Comparison of ENCODE assay signal across 19 cellular contexts in genomic region chr11:1744137-1744878, GRCh38. TPM values are rescaled to one million over a fixed set of nuclear protein-coding genes. Genes with fewer than 3 reads are reported as not detected.
DNase-seq lines count a peak whose midpoint lies in the region; ATAC-seq and TF ChIP-seq lines count a peak whose summit lies in the region.
"Had no signal": no experiment of that assay in that cellular context is flagged by ENCODE, and none has a peak within 500 bp of the region (broad histone marks: within the 10 kb centered on the region; RNA-seq: fewer than 3 reads in every experiment).

No MANE protein-coding gene starts in this region.

- no peak overlapping the region for H3K27ac Mint-ChIP-seq in activated CD8-positive, alpha-beta memory T cell treated with anti-CD3 and anti-CD28 coated beads, Interleukin-2, amount 10 ng/mL, durations not matched to agents 7 days and 5 days
- H3K27ac Mint-ChIP-seq: GM23338; stimulated activated effector memory CD8-positive, alpha-beta T cell treated with anti-CD3 and anti-CD28 coated beads, Interleukin-12 subunit alpha, Interleukin-12 subunit beta, amount 100 ng/mL, for 72 hours had no signal

- ATAC-seq in activated CD8-positive, alpha-beta memory T cell treated with anti-CD3 and anti-CD28 coated beads, Interleukin-2, amount 10 ng/mL, durations not matched to agents 7 days and 5 days = no peak
- no peak for ATAC-seq in upper lobe of right lung
- ATAC-seq: GM23338; left colon; stimulated activated effector memory CD8-positive, alpha-beta T cell treated with anti-CD3 and anti-CD28 coated beads, Interleukin-12 subunit alpha, Interleukin-12 subunit beta, amount 100 ng/mL, for 72 hours had no signal

- CTCF ChIA-PET in activated CD8-positive, alpha-beta memory T cell treated with anti-CD3 and anti-CD28 coated beads, Interleukin-2, amount 10 ng/mL, durations not matched to agents 7 days and 5 days (lab: Charles Lee) = interaction anchor here (1.5 to 1.6 kb wide), 2 partner anchors 13 to 50 kb away, joined by 4 read pairs; no protein-coding TSS in a partner anchor

- H3K36me3 Mint-ChIP-seq in activated CD8-positive, alpha-beta memory T cell treated with anti-CD3 and anti-CD28 coated beads, Interleukin-2, amount 10 ng/mL, durations not matched to agents 7 days and 5 days = peaks cover 2% of the 10 kb centered on the region
- H3K36me3 Mint-ChIP-seq: brain had no signal

- H3K4me3 ChIP-seq in fibroblast of mammary gland (ENCODE audit: control insufficient read depth, low read depth, low read length) (no peak overlapping the region), upper lobe of right lung (no peak overlapping the region)
- H3K4me3 ChIP-seq: GM23338 had no signal

- no peaks in the 10 kb centered on the region for H3K4me1 ChIP-seq in upper lobe of right lung

- peak; percentile 45 for DNase-seq in activated CD8-positive, alpha-beta memory T cell treated with anti-CD3 and anti-CD28 coated beads for 24 hours
- no peak for DNase-seq in activated CD8-positive, alpha-beta memory T cell treated with anti-CD3 and anti-CD28 coated beads, Interleukin-2, amount 10 ng/mL, durations not matched to agents 7 days and 5 days
- DNase-seq in fibroblast of mammary gland (ENCODE audit: low read depth) = peak; percentile 54
- DNase-seq in mesenteric fat pad (ENCODE audit: low spot score) = peak; percentile 86
- DNase-seq in upper lobe of right lung = peak; percentile 62
- DNase-seq in NCI-H82 treated with DMSO at 0.1 percent for 48 hours (lab: John Stamatoyannopoulos, UW; ENCODE audit: unreplicated experiment) = no peak
- no peak for DNase-seq in ACHN
- DNase-seq in NCI-H446 (lab: John Stamatoyannopoulos, UW) = no peak
- DNase-seq: activated CD4-positive, alpha-beta T cell treated with anti-CD3 and anti-CD28 coated beads for 1 hour; left colon; NCI-H1694; NCI-H446 treated with DMSO at 0.1 percent for 48 hours; stimulated activated CD4-positive, alpha-beta T cell treated with anti-CD3 and anti-CD28 coated beads, Interleukin-4, amount 100 ng/mL, for 4 hours had no signal

- TF ChIP-seq CTCF in fibroblast of mammary gland (conservative IDR thresholded peaks at IDR 0.05; ENCODE audit: control insufficient read depth, insufficient read depth, low read depth, low read length) (no peak), upper lobe of right lung (IDR thresholded peaks at IDR 0.05) (no peak)

- H3K27me3 ChIP-seq in upper lobe of right lung = peaks cover 8% of the 10 kb centered on the region

- intact Hi-C loops in upper lobe of right lung (cut with DNase I) = no loop called here

- H3K9me3 ChIP-seq in upper lobe of right lung = no peaks in the 10 kb centered on the region

- in situ Hi-C loops in ACHN (cut with HindIII; ENCODE audit: low pct_ligation_motif_present, low pct_unique_long_range_greater_than_20kb, low sequenced_read_pairs) = no loop called here

- H3K36me3 ChIP-seq in upper lobe of right lung = no peaks in the 10 kb centered on the region

- H3K9me3 Mint-ChIP-seq in activated CD8-positive, alpha-beta memory T cell treated with anti-CD3 and anti-CD28 coated beads, Interleukin-2, amount 10 ng/mL, durations not matched to agents 7 days and 5 days (ENCODE audit: low read depth) = peaks cover 8% of the 10 kb centered on the region

- H3K27ac ChIP-seq in upper lobe of right lung = no peak overlapping the region

- peaks cover 19% of the 10 kb centered on the region for H3K27me3 Mint-ChIP-seq in activated CD8-positive, alpha-beta memory T cell treated with anti-CD3 and anti-CD28 coated beads, Interleukin-2, amount 10 ng/mL, durations not matched to agents 7 days and 5 days

- H3K4me3 Mint-ChIP-seq in activated CD8-positive, alpha-beta memory T cell treated with anti-CD3 and anti-CD28 coated beads, Interleukin-2, amount 10 ng/mL, durations not matched to agents 7 days and 5 days = no peak overlapping the region
- H3K4me3 Mint-ChIP-seq: brain; GM23338; stimulated activated effector memory CD8-positive, alpha-beta T cell treated with anti-CD3 and anti-CD28 coated beads, Interleukin-12 subunit alpha, Interleukin-12 subunit beta, amount 100 ng/mL, for 72 hours had no signal

- H3K4me1 Mint-ChIP-seq in activated CD8-positive, alpha-beta memory T cell treated with anti-CD3 and anti-CD28 coated beads, Interleukin-2, amount 10 ng/mL, durations not matched to agents 7 days and 5 days = no peaks in the 10 kb centered on the region
- H3K4me1 Mint-ChIP-seq: GM23338 had no signal

RNA-seq across cellular contexts. Expression of gene IFITM10, which starts 6.1 kb away (rescaled TPM):
- 1 to 10 TPM in 1 of 2 experiments, under 1 TPM in 1; 0.96 to 1.3 TPM for total RNA-seq in activated CD8-positive, alpha-beta memory T cell treated with anti-CD3 and anti-CD28 coated beads, Interleukin-2, amount 10 ng/mL, durations not matched to agents 7 days and 5 days
- 1.5 TPM for total RNA-seq in mesenteric fat pad
- 7.9 TPM for total RNA-seq in upper lobe of right lung
- total RNA-seq: glomerular endothelial cell, GM23338 had no signal

RNA-seq across cellular contexts. Expression of gene CTSD, which starts 19.4 kb away (rescaled TPM):
- total RNA-seq in activated CD8-positive, alpha-beta memory T cell treated with anti-CD3 and anti-CD28 coated beads, Interleukin-2, amount 10 ng/mL, durations not matched to agents 7 days and 5 days = 100 to 1,000 TPM; 133 to 165 TPM
- 940 TPM for total RNA-seq in mesenteric fat pad
- total RNA-seq in upper lobe of right lung = 2,038 TPM

RNA-seq across cellular contexts. Expression of gene KRTAP5-6, which starts 47.3 kb away (rescaled TPM):
- total RNA-seq in activated CD8-positive, alpha-beta memory T cell treated with anti-CD3 and anti-CD28 coated beads, Interleukin-2, amount 10 ng/mL, durations not matched to agents 7 days and 5 days = not detected
- total RNA-seq in mesenteric fat pad (not detected), upper lobe of right lung (not detected)
- total RNA-seq: glomerular endothelial cell, GM23338, left colon, OCI-LY7, pulmonary artery endothelial cell had no signal

Comparison
In these comparisons a context has a peak if more than half of its experiments do, and no peak if none do; other contexts are left out.
1. DNase-seq: peak in activated CD8-positive, alpha-beta memory T cell treated with anti-CD3 and anti-CD28 coated beads for 24 hours (single experiment), fibroblast of mammary gland (single experiment), mesenteric fat pad (single experiment) and upper lobe of right lung (single experiment); none in activated CD8-positive, alpha-beta memory T cell treated with anti-CD3 and anti-CD28 coated beads, Interleukin-2, amount 10 ng/mL, durations not matched to agents 7 days and 5 days (single experiment), NCI-H82 treated with DMSO at 0.1 percent for 48 hours (single experiment), ACHN (single experiment) and NCI-H446 (0 of 2).